8 cellular contexts compared by ENCODE assay signal in genomic region chr15:43493687-43494472, GRCh38. TPM values are rescaled to one million over a fixed set of nuclear protein-coding genes. Genes with fewer than 3 reads are reported as not detected.
DNase-seq lines count a peak whose midpoint lies in the region; ATAC-seq and TF ChIP-seq lines count a peak whose summit lies in the region.

No MANE protein-coding gene starts in this region.

- no peaks in the 10 kb centered on the region for H3K27me3 ChIP-seq in mucosa of stomach (ENCODE audit: control insufficient read depth, insufficient read depth, low read length)

- peaks cover 16% of the 10 kb centered on the region for H3K36me3 Mint-ChIP-seq in stimulated activated naive CD8-positive, alpha-beta T cell treated with anti-CD3 and anti-CD28 coated beads, Interleukin-15, Interleukin-2, amounts not matched to agents 100 ng/mL and 50 ng/mL, for 24 hours (ENCODE audit: low read depth)
- peaks cover 36% of the 10 kb centered on the region for H3K36me3 Mint-ChIP-seq in brain

- H3K4me1 Mint-ChIP-seq in stimulated activated naive CD8-positive, alpha-beta T cell treated with anti-CD3 and anti-CD28 coated beads, Interleukin-15, Interleukin-2, amounts not matched to agents 100 ng/mL and 50 ng/mL, for 24 hours (ENCODE audit: low read depth), result peaks cover 34% of the 10 kb centered on the region
- H3K4me1 Mint-ChIP-seq in brain, result peaks cover 57% of the 10 kb centered on the region

- TF ChIP-seq CTCF in brain (conservative IDR thresholded peaks at IDR 0.05), result no peak

- no peaks in the 10 kb centered on the region for H3K9me3 ChIP-seq in mucosa of stomach (ENCODE audit: control insufficient read depth, low read length)

- H3K27ac Mint-ChIP-seq in stimulated activated naive CD8-positive, alpha-beta T cell treated with anti-CD3 and anti-CD28 coated beads, Interleukin-15, Interleukin-2, amounts not matched to agents 100 ng/mL and 50 ng/mL, for 24 hours, result peak overlapping the region; percentile 94
- peak overlapping the region; percentile 95 to 99 (median 99) for H3K27ac Mint-ChIP-seq in brain

- no peaks in the 10 kb centered on the region for H3K36me3 ChIP-seq in mucosa of stomach (ENCODE audit: control insufficient read depth, insufficient read depth, low read length)

- H3K9me3 Mint-ChIP-seq in stimulated activated naive CD8-positive, alpha-beta T cell treated with anti-CD3 and anti-CD28 coated beads, Interleukin-15, Interleukin-2, amounts not matched to agents 100 ng/mL and 50 ng/mL, for 24 hours, result no peaks in the 10 kb centered on the region
- H3K9me3 Mint-ChIP-seq in brain, result peaks cover 0 to 3% (median 0%) of the 10 kb centered on the region in 5 experiments

- DNase-seq in stimulated activated naive CD8-positive, alpha-beta T cell treated with anti-CD3 and anti-CD28 coated beads, Interleukin-15, Interleukin-2, amounts not matched to agents 100 U/mL and 50 U/mL, for 24 hours, result no peak
- no peak for DNase-seq in NOMO-1 (lab: John Stamatoyannopoulos, UW; ENCODE audit: unreplicated experiment in 2 of 2)
- DNase-seq in mucosa of gallbladder (ENCODE audit: low spot score), result no peak
- no peak for DNase-seq in NCI-H1048 (lab: John Stamatoyannopoulos, UW)

- no peaks in the 10 kb centered on the region for H3K27me3 Mint-ChIP-seq in stimulated activated naive CD8-positive, alpha-beta T cell treated with anti-CD3 and anti-CD28 coated beads, Interleukin-15, Interleukin-2, amounts not matched to agents 100 ng/mL and 50 ng/mL, for 24 hours
- peaks cover 9% of the 10 kb centered on the region for H3K27me3 Mint-ChIP-seq in brain

- no peak for ATAC-seq in stimulated activated naive CD8-positive, alpha-beta T cell treated with anti-CD3 and anti-CD28 coated beads, Interleukin-15, Interleukin-2, amounts not matched to agents 100 U/mL and 50 U/mL, for 24 hours
- no peak for ATAC-seq in HG02759 (IDR thresholded peaks at IDR 0.05; ENCODE audit: unreplicated experiment)

- peak overlapping the region; percentile 92 for H3K4me3 Mint-ChIP-seq in stimulated activated naive CD8-positive, alpha-beta T cell treated with anti-CD3 and anti-CD28 coated beads, Interleukin-15, Interleukin-2, amounts not matched to agents 100 ng/mL and 50 ng/mL, for 24 hours
- H3K4me3 Mint-ChIP-seq in brain, result peak overlapping the region; percentile 93 to 99 (median 96)

- H3K4me1 ChIP-seq in mucosa of stomach (ENCODE audit: control insufficient read depth, insufficient read depth, low read length), result peaks cover 5% of the 10 kb centered on the region

- peak overlapping the region; percentile 75 for H3K9ac ChIP-seq in mucosa of stomach (ENCODE audit: low read length)

- no peak overlapping the region for H3K4me3 ChIP-seq in mucosa of stomach (ENCODE audit: low read length)

RNA-seq across cellular contexts. Expression of gene TP53BP1, which starts 0.9 kb away (rescaled TPM):
- polyA plus RNA-seq in brain (ENCODE audit: insufficient read depth, low read depth, low replicate concordance), result 22.8 TPM
- 61.6 TPM for total RNA-seq in mucosa of gallbladder

RNA-seq across cellular contexts. Expression of gene MAP1A, which starts 23.5 kb away (rescaled TPM):
- polyA plus RNA-seq in brain (ENCODE audit: insufficient read depth, low read depth, low replicate concordance), result 107 TPM
- total RNA-seq in mucosa of gallbladder, result 22.5 TPM
